ENCODE assay signal across 8 cellular contexts in the genomic region with DNA sequence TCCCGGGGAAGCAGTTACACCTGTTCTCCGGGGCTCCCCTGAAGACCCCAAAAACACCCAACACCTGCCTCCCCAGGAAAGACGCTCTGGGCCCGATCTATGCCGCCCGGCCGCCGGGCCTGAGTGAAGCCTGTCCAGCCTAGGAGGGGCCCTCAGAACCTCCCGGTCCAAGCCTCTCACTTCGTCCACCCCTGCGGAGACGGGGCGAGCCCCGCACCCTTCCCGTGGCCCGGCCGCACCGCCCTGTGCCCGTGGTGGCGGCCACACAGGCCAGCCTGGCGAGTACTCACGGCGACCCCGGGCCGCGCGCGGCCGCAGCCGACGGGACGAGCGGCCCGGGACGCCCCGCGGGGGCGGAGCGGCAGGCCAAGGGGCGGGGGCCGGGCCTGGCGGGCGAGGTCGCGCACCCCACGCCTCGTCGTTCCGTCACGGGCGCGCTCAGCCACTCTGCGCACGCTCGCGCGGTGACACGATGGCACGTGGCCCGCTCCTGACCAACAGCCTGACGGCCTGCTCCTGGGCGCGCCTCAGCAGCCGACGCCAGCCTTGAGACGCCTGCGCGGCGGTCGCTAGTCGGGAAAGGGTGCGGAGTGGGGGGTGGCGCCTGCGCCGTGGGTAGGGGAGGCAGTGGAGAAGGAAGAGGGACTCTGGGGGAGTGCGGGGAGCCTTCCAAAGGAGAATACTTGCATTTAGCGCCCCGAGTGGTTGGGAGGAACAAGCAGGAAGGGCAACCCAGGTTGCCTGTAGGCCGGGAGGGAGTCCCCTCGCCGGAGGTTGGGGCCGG. TPM values are rescaled to one million over a fixed set of nuclear protein-coding genes. Genes with fewer than 3 reads are reported as not detected.
DNase-seq lines count a peak whose midpoint lies in the region; ATAC-seq and TF ChIP-seq lines count a peak whose summit lies in the region.

A gene with protein sequence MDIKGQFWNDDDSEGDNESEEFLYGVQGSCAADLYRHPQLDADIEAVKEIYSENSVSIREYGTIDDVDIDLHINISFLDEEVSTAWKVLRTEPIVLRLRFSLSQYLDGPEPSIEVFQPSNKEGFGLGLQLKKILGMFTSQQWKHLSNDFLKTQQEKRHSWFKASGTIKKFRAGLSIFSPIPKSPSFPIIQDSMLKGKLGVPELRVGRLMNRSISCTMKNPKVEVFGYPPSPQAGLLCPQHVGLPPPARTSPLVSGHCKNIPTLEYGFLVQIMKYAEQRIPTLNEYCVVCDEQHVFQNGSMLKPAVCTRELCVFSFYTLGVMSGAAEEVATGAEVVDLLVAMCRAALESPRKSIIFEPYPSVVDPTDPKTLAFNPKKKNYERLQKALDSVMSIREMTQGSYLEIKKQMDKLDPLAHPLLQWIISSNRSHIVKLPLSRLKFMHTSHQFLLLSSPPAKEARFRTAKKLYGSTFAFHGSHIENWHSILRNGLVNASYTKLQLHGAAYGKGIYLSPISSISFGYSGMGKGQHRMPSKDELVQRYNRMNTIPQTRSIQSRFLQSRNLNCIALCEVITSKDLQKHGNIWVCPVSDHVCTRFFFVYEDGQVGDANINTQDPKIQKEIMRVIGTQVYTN (minus strand): TSS at position 342 of the 784 bp plus-strand sequence. CDS start 5,077 bp downstream, outside the sequence.

- under 1% methylated on average over 82 of the region's 82 CpGs for WGBS in HUES64

- peak within 1 kb of the TSS; percentile 88 for H2AFZ ChIP-seq in OCI-LY3 (ENCODE audit: low read depth, low read length)

- no peaks in the 10 kb centered on the region for H4K20me1 ChIP-seq in OCI-LY3 (ENCODE audit: insufficient read depth, low read length)

- H3K4me3 ChIP-seq in HUES64 (ENCODE audit: low read length) (peak within 1 kb of the TSS; percentile 77), OCI-LY3 (ENCODE audit: low read length) (peak within 1 kb of the TSS; percentile 94), epithelial cell of esophagus (ENCODE audit: low read length) (peak within 1 kb of the TSS; percentile 74), mucosa of descending colon (peak within 1 kb of the TSS; percentile 60)

- TF ChIP-seq CTCF in OCI-LY3 (IDR thresholded peaks at IDR 0.05; ENCODE audit: low read depth, low read length), result peak; percentile 65
- TF ChIP-seq CTCF in epithelial cell of esophagus (IDR thresholded peaks at IDR 0.05; ENCODE audit: insufficient read depth, low read depth, low read length, missing control alignments), result peak; percentile 61
- TF ChIP-seq CTCF in mucosa of descending colon (IDR thresholded peaks at IDR 0.05), result peak; percentile 37

- ATAC-seq in GM21447 (IDR thresholded peaks at IDR 0.05; ENCODE audit: unreplicated experiment) (peak; percentile 89), mucosa of descending colon (peak; percentile 98)

- H3K27ac ChIP-seq in HUES64 (ENCODE audit: low read depth, low read length) (peak within 1 kb of the TSS; percentile 77; the same call in 1 of the 2 replicates), OCI-LY3 (ENCODE audit: low read length) (peak within 1 kb of the TSS; percentile 49)

- peak; percentile 97 for DNase-seq in DMS 273 (lab: John Stamatoyannopoulos, UW; ENCODE audit: unreplicated experiment)
- DNase-seq in activated T-cell treated with anti-CD3 and anti-CD28 coated beads for 4 hours, result peak; percentile 96
- peak; percentile 99 for DNase-seq in epithelial cell of esophagus (ENCODE audit: low read depth)
- DNase-seq in mucosa of descending colon, result peak; percentile 94 to 99 (median 98)
- peak; percentile 99 for DNase-seq in stimulated activated CD8-positive, alpha-beta memory T cell treated with anti-CD3 and anti-CD28 coated beads, Interleukin-4, amount 100 ng/mL, for 24 hours (ENCODE audit: low read depth)

- H3K9ac ChIP-seq in HUES64 (ENCODE audit: low read depth, low read length), result peak within 1 kb of the TSS; percentile 83
- peak within 1 kb of the TSS; percentile 88 for H3K9ac ChIP-seq in OCI-LY3 (ENCODE audit: low read length)

- intact Hi-C loops in mucosa of descending colon (cut with DNase I, micrococcal nuclease), result no loop called here

- H3K36me3 ChIP-seq in HUES64 (ENCODE audit: insufficient read depth, low read length), result peaks cover 25% of the 10 kb centered on the region
- H3K36me3 ChIP-seq in OCI-LY3 (replicated peaks; ENCODE audit: low read depth, low read length), result peaks cover 7% of the 10 kb centered on the region
- no peaks in the 10 kb centered on the region for H3K36me3 ChIP-seq in mucosa of descending colon (ENCODE audit: low read depth)

- H3K4me2 ChIP-seq in OCI-LY3 (ENCODE audit: low read length), result peak within 1 kb of the TSS; percentile 96

- H3K9me3 ChIP-seq in HUES64 (ENCODE audit: insufficient read depth, low read depth, low read length), result no peaks in the 10 kb centered on the region
- H3K9me3 ChIP-seq in OCI-LY3 (ENCODE audit: insufficient read depth, low read length), result no peaks in the 10 kb centered on the region
- H3K9me3 ChIP-seq in mucosa of descending colon, result no peaks in the 10 kb centered on the region

- H3K4me1 ChIP-seq in HUES64 (ENCODE audit: insufficient read depth, low read length) (0 out of 2 replicates have a peak, but pooled peaks cover 11% of the 10 kb centered on the region), OCI-LY3 (ENCODE audit: low read length) (peaks cover 20% of the 10 kb centered on the region), mucosa of descending colon (ENCODE audit: low read depth) (peaks cover 9% of the 10 kb centered on the region)

- H3K27me3 ChIP-seq in HUES64 (ENCODE audit: insufficient read depth, low read length) (peaks cover 16% of the 10 kb centered on the region), OCI-LY3 (ENCODE audit: low read depth, low read length) (no peaks in the 10 kb centered on the region)

- peaks cover 32% of the 10 kb centered on the region for H3K79me2 ChIP-seq in OCI-LY3 (ENCODE audit: low read length)

RNA-seq across cellular contexts. Expression of the gene that starts here (rescaled TPM):
- polyA plus RNA-seq in HUES64 (2013, experiment 1 of 2), result 21.5 TPM
- polyA plus RNA-seq in HUES64 (2013, experiment 2 of 2), result 29.5 TPM
- 10 to 100 TPM; 32.9 to 89.3 (median 61.4) TPM for total RNA-seq in mucosa of descending colon

Comparison
In these comparisons a context has a peak if more than half of its experiments do, and no peak if none do; other contexts are left out.
1. Peak in every context shown above with its lines: DNase-seq, ATAC-seq, H3K4me3 ChIP-seq and H3K27ac ChIP-seq.